Comparison of ENCODE assay signal across 9 cellular contexts in genomic region chr1:85313888-85314696, GRCh38. TPM values are rescaled to one million over a fixed set of nuclear protein-coding genes. Genes with fewer than 3 reads are reported as not detected.
DNase-seq lines count a peak whose midpoint lies in the region; ATAC-seq, FAIRE-seq and TF ChIP-seq lines count a peak whose summit lies in the region.
"Had no signal": no experiment of that assay in that cellular context is flagged by ENCODE, and none has a peak within 500 bp of the region (broad histone marks: within the 10 kb centered on the region; RNA-seq: fewer than 3 reads in every experiment).

No MANE protein-coding gene starts in this region.

- FAIRE-seq in RCC 7860 (lab: Jason Lieb, UNC) = peak; percentile 45
- FAIRE-seq: K562 had no signal

- no peak for TF ChIP-seq CTCF in fibroblast of the aortic adventitia (IDR thresholded peaks at IDR 0.05; ENCODE audit: insufficient read depth, low read length)

- DNase-seq in Daoy (ENCODE audit: low read depth) = peak; percentile 97
- DNase-seq in RCC 7860 (ENCODE audit: low spot score) = peak; percentile 71
- DNase-seq in fibroblast of the aortic adventitia (ENCODE audit: low read depth) = peak; percentile 97
- DNase-seq in renal cortical epithelial cell (ENCODE audit: low read depth) = peak; percentile 93
- no peak for DNase-seq in NCI-H2227 (lab: John Stamatoyannopoulos, UW; ENCODE audit: unreplicated experiment)

- ATAC-seq in HG02884 (IDR thresholded peaks at IDR 0.05; ENCODE audit: unreplicated experiment) (no peak), GM19328 (IDR thresholded peaks at IDR 0.05; ENCODE audit: unreplicated experiment) (no peak), GM21619 (IDR thresholded peaks at IDR 0.05; ENCODE audit: unreplicated experiment) (no peak)
- ATAC-seq: K562 had no signal

- no peak overlapping the region for H3K4me3 ChIP-seq in fibroblast of the aortic adventitia (ENCODE audit: low read depth, low read length)
- H3K4me3 ChIP-seq: K562 had no signal

RNA-seq across cellular contexts. Expression of gene BCL10, which starts 37.7 kb away (rescaled TPM):
- total RNA-seq in Daoy (2014; rRNA removed; shearing (Covaris generic)) = 50.7 and 73.2 TPM in 2 replicates
- total RNA-seq in fibroblast of the aortic adventitia (ENCODE audit: low replicate concordance) = 36.0 and 44.7 TPM in 2 replicates
- 40.0 and 84.0 TPM in 2 replicates for total RNA-seq in renal cortical epithelial cell

RNA-seq across cellular contexts. Expression of gene C1orf52, which starts 54.6 kb away (rescaled TPM):
- total RNA-seq in Daoy (2014; rRNA removed; shearing (Covaris generic)) = 55.1 and 62.1 TPM in 2 replicates
- total RNA-seq in fibroblast of the aortic adventitia (ENCODE audit: low replicate concordance) (9.2 and 10.8 TPM in 2 replicates), renal cortical epithelial cell (18.5 and 21.7 TPM in 2 replicates)
